9 cellular contexts compared by ENCODE assay signal in the genomic region with DNA sequence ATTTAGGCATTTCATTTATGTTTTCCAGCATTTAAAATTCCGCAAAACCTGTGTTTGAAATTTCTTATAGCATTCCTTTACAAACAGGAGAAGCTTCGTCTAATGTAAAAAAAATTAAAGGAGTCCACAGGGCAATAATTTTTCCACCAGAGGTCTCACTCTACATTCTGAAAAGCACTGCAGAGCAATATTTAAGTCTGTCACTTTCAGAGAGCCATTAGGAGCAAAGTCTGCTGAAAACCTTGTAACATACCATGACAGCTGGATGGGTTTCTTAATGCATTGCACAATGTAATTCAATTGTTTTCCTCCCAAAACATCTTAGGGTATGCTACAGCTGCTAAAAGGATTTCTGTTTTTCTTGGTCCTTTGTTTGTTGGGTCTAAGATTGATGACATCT. TPM values are rescaled to one million over a fixed set of nuclear protein-coding genes. Genes with fewer than 3 reads are reported as not detected.
DNase-seq lines count a peak whose midpoint lies in the region; ATAC-seq and TF ChIP-seq lines count a peak whose summit lies in the region.
"Had no signal": no experiment of that assay in that cellular context is flagged by ENCODE, and none has a peak within 500 bp of the region (broad histone marks: within the 10 kb centered on the region; RNA-seq: fewer than 3 reads in every experiment).

No MANE protein-coding gene starts in this region.

- H3K27me3 ChIP-seq in breast epithelium (no peaks in the 10 kb centered on the region), tibial nerve (no peaks in the 10 kb centered on the region)

- no peak for ATAC-seq in GM18502 (IDR thresholded peaks at IDR 0.05; ENCODE audit: poor library complexity, unreplicated experiment)

- peaks cover 24% of the 10 kb centered on the region for H3K36me3 Mint-ChIP-seq in MCF 10A (ENCODE audit: insufficient read depth, unreplicated experiment)

- DNase-seq in MCF 10A (ENCODE audit: unreplicated experiment) (peak; percentile 17), breast epithelium (ENCODE audit: low spot score in 2 of 2) (no peak), SK-MEL-5 (ENCODE audit: low read depth, low spot score) (peak; percentile 62), fibroblast of the aortic adventitia (ENCODE audit: low read depth) (peak; percentile 75), tibial nerve (ENCODE audit: low spot score in 2 of 2) (no peak), NCI-H187 (lab: John Stamatoyannopoulos, UW) (no peak), GOT3 (lab: John Stamatoyannopoulos, UW) (no peak)
- DNase-seq: stimulated activated CD4-positive, alpha-beta T cell treated with anti-CD3 and anti-CD28 coated beads, Interleukin-12 subunit alpha, Interleukin-12 subunit beta, amount 100 ng/mL, for 4 hours had no signal

- no peaks in the 10 kb centered on the region for H3K9me3 ChIP-seq in breast epithelium
- H3K9me3 ChIP-seq in tibial nerve: no peaks in the 10 kb centered on the region

- H3K9me3 Mint-ChIP-seq in MCF 10A (ENCODE audit: unreplicated experiment): no peaks in the 10 kb centered on the region

- POLR2A ChIA-PET in MCF 10A (lab: Yijun Ruan, JAX): interaction anchor here (0.7 to 2.0 kb wide), 4 partner anchors 16 to 127 kb away, joined by 3 to 7 read pairs (median 6); a partner anchor contains a TSS

- H3K27ac ChIP-seq in breast epithelium (no peak overlapping the region), tibial nerve (no peak overlapping the region)

- CTCF ChIA-PET in MCF 10A (lab: Yijun Ruan, JAX): interaction anchor here (0.6 to 4.8 kb wide), 16 partner anchors 8 to 286 kb away, joined by 3 to 54 read pairs (median 3); a partner anchor contains a TSS

- no peaks in the 10 kb centered on the region for H3K4me1 Mint-ChIP-seq in MCF 10A (ENCODE audit: insufficient read depth, unreplicated experiment)

- TF ChIP-seq POLR2A in breast epithelium (IDR thresholded peaks at IDR 0.05) (no peak), tibial nerve (IDR thresholded peaks at IDR 0.05) (no peak)

- H3K27me3 Mint-ChIP-seq in MCF 10A (ENCODE audit: insufficient read depth, unreplicated experiment): no peaks in the 10 kb centered on the region

- no peak for TF ChIP-seq CTCF in MCF 10A (IDR thresholded peaks at IDR 0.05; ENCODE audit: unreplicated experiment)
- TF ChIP-seq CTCF in breast epithelium (IDR thresholded peaks at IDR 0.05): no peak
- TF ChIP-seq CTCF in fibroblast of the aortic adventitia (IDR thresholded peaks at IDR 0.05; ENCODE audit: insufficient read depth, low read length): peak; percentile 59
- peak in 4 of 5 experiments; percentile 18 to 38 (median 24) for TF ChIP-seq CTCF in tibial nerve (IDR thresholded peaks at IDR 0.05)

- H3K4me3 Mint-ChIP-seq in MCF 10A (ENCODE audit: unreplicated experiment): no peak overlapping the region

- H3K4me1 ChIP-seq in breast epithelium (no peaks in the 10 kb centered on the region), tibial nerve (no peaks in the 10 kb centered on the region)

- no peak overlapping the region for H3K4me3 ChIP-seq in breast epithelium
- H3K4me3 ChIP-seq in fibroblast of the aortic adventitia (ENCODE audit: low read depth, low read length): no peak overlapping the region
- H3K4me3 ChIP-seq in tibial nerve: no peak overlapping the region

- no peaks in the 10 kb centered on the region for H3K36me3 ChIP-seq in breast epithelium
- H3K36me3 ChIP-seq in tibial nerve: peaks cover 0 to 16% (median 0%) of the 10 kb centered on the region in 3 donors

- TF ChIP-seq EP300 in tibial nerve (IDR thresholded peaks at IDR 0.05): no peak

- no TSS peak for BruUV-seq in MCF 10A (replicated peaks; lab: Mats Ljungman, UMichigan)

- intact Hi-C loops in MCF 10A (cut with micrococcal nuclease) (loop anchor here (2.0 to 5.0 kb wide), 2 partner anchors 77 to 135 kb away; no protein-coding TSS in a partner anchor), breast epithelium (cut with DNase I; ENCODE audit: low total_unique reads) (no loop called here)

- WGBS in tibial nerve, 2 donors: 65 to 67% methylated on average over 2 of the region's 2 CpGs

- no peak overlapping the region for H3K27ac Mint-ChIP-seq in MCF 10A (ENCODE audit: low read depth, unreplicated experiment)

- in situ Hi-C loops in SK-MEL-5 (cut with HindIII; ENCODE audit: low pct_unique_long_range_greater_than_20kb, low sequenced_read_pairs): no loop called here

RNA-seq across cellular contexts. Expression of a gene that starts 18.0 kb away (rescaled TPM):
- total RNA-seq in MCF 10A (2022) (3.6 and 4.2 TPM in 2 replicates), breast epithelium (1 to 10 TPM; 2.2 to 4.9 (median 4.2) TPM), fibroblast of the aortic adventitia (ENCODE audit: low replicate concordance) (8.2 and 24.1 TPM in 2 replicates), tibial nerve (1 to 10 TPM; 5.3 to 7.5 (median 5.7) TPM)
- total RNA-seq in SK-MEL-5 (2014; rRNA removed; shearing (Covaris generic)): 7.2 and 7.7 TPM in 2 replicates
- 4.5 and 5.5 TPM in 2 replicates for polyA plus RNA-seq in SK-MEL-5 (2015; cell fraction: cytosol; rRNA removed)
- polyA plus RNA-seq in SK-MEL-5 (2015; cell fraction: nucleus; rRNA removed): 3.5 and 4.0 TPM in 2 replicates

RNA-seq across cellular contexts. Expression of a gene that starts 32.0 kb away (rescaled TPM):
- total RNA-seq in MCF 10A (2022) (8.4 and 13.3 TPM in 2 replicates), breast epithelium (10 to 100 TPM; 10.4 to 11.7 (median 10.8) TPM), fibroblast of the aortic adventitia (ENCODE audit: low replicate concordance) (21.4 and 59.7 TPM in 2 replicates), tibial nerve (10 to 100 TPM; 17.1 to 26.8 (median 20.1) TPM)
- 12.8 and 12.9 TPM in 2 replicates for total RNA-seq in SK-MEL-5 (2014; rRNA removed; shearing (Covaris generic))
- 6.9 and 10.6 TPM in 2 replicates for polyA plus RNA-seq in SK-MEL-5 (2015; cell fraction: cytosol; rRNA removed)
- 7.4 and 8.4 TPM in 2 replicates for polyA plus RNA-seq in SK-MEL-5 (2015; cell fraction: nucleus; rRNA removed)

Comparison
In these comparisons a context has a peak if more than half of its experiments do, and no peak if none do; other contexts are left out.
1. DNase-seq: peak in MCF 10A (single experiment), SK-MEL-5 (single experiment) and fibroblast of the aortic adventitia (single experiment); none in breast epithelium (0 of 2), tibial nerve (0 of 2), NCI-H187 (0 of 2) and GOT3 (single experiment).
2. CTCF ChIP-seq: peak in fibroblast of the aortic adventitia (single experiment) and tibial nerve (4 of 5); none in MCF 10A (single experiment) and breast epithelium (0 of 3).